In genomic region chr3:53254810-53255359, GRCh38 we compare ENCODE assay signal across 8 cellular contexts. TPM values are rescaled to one million over a fixed set of nuclear protein-coding genes. Genes with fewer than 3 reads are reported as not detected.
A peak's percentile ranks its signal among the peaks of the same experiment; 100 is the strongest.
DNase-seq lines count a peak whose midpoint lies in the region; ATAC-seq and TF ChIP-seq lines count a peak whose summit lies in the region.

No MANE protein-coding gene starts in this region.

- DNase-seq in NCI-H2029 (lab: John Stamatoyannopoulos, UW) (peak; percentile 37), NCI-H2029 treated with DMSO at 0.1 percent for 48 hours (lab: John Stamatoyannopoulos, UW) (no peak), NCI-H2171 (lab: John Stamatoyannopoulos, UW) (peak; percentile 16), endothelial cell (ENCODE audit: low spot score) (peak; percentile 62)
- peak; percentile 13 for DNase-seq in activated CD8-positive, alpha-beta memory T cell treated with anti-CD3 and anti-CD28 coated beads, Interleukin-2, amount 50 U/mL, for 1 hour (ENCODE audit: extremely low read depth)
- peak; percentile 74 for DNase-seq in stimulated activated CD8-positive, alpha-beta memory T cell treated with anti-CD3 and anti-CD28 coated beads, Interleukin-4, amount 100 ng/mL, for 48 hours

- peaks cover 35% of the 10 kb centered on the region for H3K4me1 ChIP-seq in mesodermal cell (ENCODE audit: control insufficient read depth, insufficient read depth, low read length, poor library complexity, severe bottlenecking)

- peaks cover 39% of the 10 kb centered on the region for H3K4me1 Mint-ChIP-seq in endothelial cell (ENCODE audit: unreplicated experiment)

- peaks cover 28% of the 10 kb centered on the region for H3K36me3 ChIP-seq in mesodermal cell (ENCODE audit: control insufficient read depth, insufficient read depth, low read length)

- no peaks in the 10 kb centered on the region for H3K9me3 Mint-ChIP-seq in endothelial cell (ENCODE audit: unreplicated experiment)

- ATAC-seq in HG02588 (IDR thresholded peaks at IDR 0.05; ENCODE audit: unreplicated experiment), result peak; percentile 42

- peak overlapping the region; percentile 77 for H3K27ac Mint-ChIP-seq in endothelial cell (ENCODE audit: unreplicated experiment)

- H3K27ac ChIP-seq in mesodermal cell (ENCODE audit: low read depth, low read length, severe bottlenecking), result peak overlapping the region; percentile 80

- peak overlapping the region; percentile 98 for H3K4me3 ChIP-seq in mesodermal cell (ENCODE audit: extremely low read depth, insufficient read depth, low read length, poor library complexity, severe bottlenecking)

- H3K9me3 ChIP-seq in mesodermal cell (ENCODE audit: control insufficient read depth, low read length), result no peaks in the 10 kb centered on the region

- no peak for TF ChIP-seq CTCF in endothelial cell (IDR thresholded peaks at IDR 0.05; ENCODE audit: unreplicated experiment)

- peaks cover 10% of the 10 kb centered on the region for H3K27me3 Mint-ChIP-seq in endothelial cell (ENCODE audit: unreplicated experiment)

- peak overlapping the region; percentile 94 for H3K4me3 Mint-ChIP-seq in endothelial cell (ENCODE audit: unreplicated experiment)

- 0 to 4% methylated on average over 14 of the region's 21 CpGs for WGBS in mesodermal cell (ENCODE audit: insufficient coverage in 2 of 2), 2 experiments

- H3K36me3 Mint-ChIP-seq in endothelial cell (ENCODE audit: low read depth, unreplicated experiment), result peaks cover 3% of the 10 kb centered on the region

RNA-seq across cellular contexts. Expression of gene TKT, which starts 0.9 kb away (rescaled TPM):
- total RNA-seq in endothelial cell (ENCODE audit: unreplicated experiment), result 305 TPM
- polyA plus RNA-seq in mesodermal cell (2013, experiment 1 of 2), result 684 TPM
- polyA plus RNA-seq in mesodermal cell (2013, experiment 2 of 2), result 577 TPM
